In genomic region chr3:77191640-77192039, GRCh38 we compare ENCODE assay signal across 16 cellular contexts.
DNase-seq lines count a peak whose midpoint lies in the region; ATAC-seq and TF ChIP-seq lines count a peak whose summit lies in the region.
"Had no signal": no experiment of that assay in that cellular context is flagged by ENCODE, and none has a peak within 500 bp of the region (broad histone marks: within the 10 kb centered on the region; RNA-seq: fewer than 3 reads in every experiment).

No MANE protein-coding gene starts in this region.

- no peak overlapping the region for H3K23ac ChIP-seq in mesendoderm (ENCODE audit: low read length)

- no peak overlapping the region for H3K27ac Mint-ChIP-seq in CD4-positive, alpha-beta T cell
- H3K27ac Mint-ChIP-seq: HFFc6 had no signal

- H3K79me1 ChIP-seq in mesendoderm (ENCODE audit: low read length): no peaks in the 10 kb centered on the region

- no peak overlapping the region for H2BK120ac ChIP-seq in mesendoderm (ENCODE audit: low read depth, low read length)

- no peak overlapping the region for H2AK5ac ChIP-seq in mesendoderm (ENCODE audit: low read length)

- H3K56ac ChIP-seq in mesendoderm (ENCODE audit: low read length): no peak overlapping the region

- in situ Hi-C loops in SK-MEL-5 (cut with HindIII; ENCODE audit: low pct_unique_long_range_greater_than_20kb, low sequenced_read_pairs): no loop called here

- no peak overlapping the region for H3K4me2 ChIP-seq in mesendoderm (ENCODE audit: low read length)

- H3K4me1 ChIP-seq in HEK293 (ENCODE audit: control insufficient read depth, insufficient read depth, low read length): 0 out of 2 replicates have a peak, but pooled peaks cover 5% of the 10 kb centered on the region
- H3K4me1 ChIP-seq in mesendoderm (ENCODE audit: control insufficient read depth, low read depth, low read length): no peaks in the 10 kb centered on the region
- H3K4me1 ChIP-seq: SJSA1 had no signal

- no peak overlapping the region for H3K4me3 ChIP-seq in HEK293 (ENCODE audit: low read depth, low read length)
- no peak overlapping the region for H3K4me3 ChIP-seq in LNCaP clone FGC (ENCODE audit: low read depth, low read length)
- no peak overlapping the region for H3K4me3 ChIP-seq in mesendoderm (ENCODE audit: low read length)
- H3K4me3 ChIP-seq: SJSA1 had no signal

- peak; percentile 23 for DNase-seq in LNCaP clone FGC (ENCODE audit: low read depth)
- DNase-seq in SK-MEL-5 (ENCODE audit: low read depth, low spot score): peak; percentile 23
- peak; percentile 4 for DNase-seq in mesendoderm
- DNase-seq in CD4-positive, alpha-beta T cell: no peak
- no peak for DNase-seq in NCI-H524 (lab: John Stamatoyannopoulos, UW)
- no peak for DNase-seq in DMS79 treated with DMSO at 0.1 percent for 48 hours (lab: John Stamatoyannopoulos, UW)
- DNase-seq: BE2C, COR-L47, DMS79, HFFc6, NCI-H1092, NCI-H2081, SW 1271 had no signal

- ATAC-seq in CD4-positive, alpha-beta T cell (ENCODE audit: poor library complexity): no peak
- ATAC-seq: Right ventricle myocardium inferior had no signal

- no peaks in the 10 kb centered on the region for H3K79me2 ChIP-seq in mesendoderm (ENCODE audit: control insufficient read depth, insufficient read depth, low read length)

- H3K4me3 Mint-ChIP-seq in CD4-positive, alpha-beta T cell: no peak overlapping the region
- H3K4me3 Mint-ChIP-seq: HFFc6 had no signal

- POLR2A ChIA-PET in HEK293 (lab: Yijun Ruan, JAX): no interaction called here
- POLR2A ChIA-PET in CD4-positive, alpha-beta T cell (lab: Charles Lee): no interaction called here

- no peaks in the 10 kb centered on the region for H3K27me3 ChIP-seq in mesendoderm (ENCODE audit: insufficient read depth, low read length, poor library complexity)
- no peaks in the 10 kb centered on the region for H3K27me3 ChIP-seq in CD4-positive, alpha-beta T cell (ENCODE audit: control insufficient read depth, insufficient read depth, low read length)
- H3K27me3 ChIP-seq: BE2C, SJSA1 had no signal

- H3K18ac ChIP-seq in mesendoderm (ENCODE audit: low read length): no peak overlapping the region

- H3K4ac ChIP-seq in mesendoderm (ENCODE audit: low read depth, low read length): no peak overlapping the region

- no peak overlapping the region for H2BK15ac ChIP-seq in mesendoderm (replicated peaks; ENCODE audit: low read depth)

- H4K8ac ChIP-seq in mesendoderm (ENCODE audit: low read depth, low read length): no peak overlapping the region

- no peak overlapping the region for H4K5ac ChIP-seq in mesendoderm (ENCODE audit: low read length)

- no peak for TF ChIP-seq CTCF in HEK293 (tag by site-specific recombination; IDR thresholded peaks at IDR 0.05)
- TF ChIP-seq CTCF in LNCaP clone FGC (IDR thresholded peaks at IDR 0.05; ENCODE audit: control insufficient read depth, extremely low read depth, insufficient read depth): no peak
- no peak for TF ChIP-seq CTCF in CD4-positive, alpha-beta T cell (IDR thresholded peaks at IDR 0.05)

- H3K36me3 Mint-ChIP-seq in CD4-positive, alpha-beta T cell (ENCODE audit: low read depth): no peaks in the 10 kb centered on the region

- CTCF ChIA-PET in HEK293 (lab: Yijun Ruan, JAX): no interaction called here
- CTCF ChIA-PET in CD4-positive, alpha-beta T cell (lab: Charles Lee): no interaction called here

- no CpG with 5 or more reads among the region's 3 CpGs for WGBS in mesendoderm (ENCODE audit: extremely low coverage, insufficient coverage, low lambda C conversion rate)

- intact Hi-C loops in CD4-positive, alpha-beta T cell (cut with DNase I, micrococcal nuclease): no loop called here

- H3K4me1 Mint-ChIP-seq in CD4-positive, alpha-beta T cell (ENCODE audit: low read depth): no peaks in the 10 kb centered on the region

- H3K27ac ChIP-seq in HEK293 (ENCODE audit: extremely low read depth, low read depth, low read length): peak overlapping the region; percentile 86
- H3K27ac ChIP-seq in mesendoderm (ENCODE audit: low read depth, low read length): no peak overlapping the region
- no peak overlapping the region for H3K27ac ChIP-seq in CD4-positive, alpha-beta T cell (ENCODE audit: low read depth, low read length)
- H3K27ac ChIP-seq: SJSA1 had no signal

- no peaks in the 10 kb centered on the region for H3K27me3 Mint-ChIP-seq in CD4-positive, alpha-beta T cell

- H3K36me3 ChIP-seq in HEK293 (ENCODE audit: control insufficient read depth in 2 of 2, insufficient read depth in 1 of 2, low read length in 2 of 2): no peaks in the 10 kb centered on the region
- H3K36me3 ChIP-seq in mesendoderm (ENCODE audit: control insufficient read depth, insufficient read depth, low read length): no peaks in the 10 kb centered on the region
- H3K36me3 ChIP-seq: BE2C, SJSA1 had no signal

- no peaks in the 10 kb centered on the region for H3K9me3 ChIP-seq in HEK293 (ENCODE audit: control insufficient read depth, insufficient read depth, low read depth, low read length)
- H3K9me3 ChIP-seq in CD4-positive, alpha-beta T cell (ENCODE audit: control insufficient read depth, low read length): no peaks in the 10 kb centered on the region
- H3K9me3 ChIP-seq: BE2C, SJSA1 had no signal

- no peak overlapping the region for H3K9ac ChIP-seq in mesendoderm (ENCODE audit: low read length)

- peaks cover 3% of the 10 kb centered on the region for H3K9me3 Mint-ChIP-seq in CD4-positive, alpha-beta T cell

- H2BK5ac ChIP-seq in mesendoderm (ENCODE audit: low read length): no peak overlapping the region

TF ChIP-seq in HEK293, 187 proteins besides CTCF, POLR2A, EP300 and RAD21 (continues in another document):
- TF ChIP-seq ZNF114 (tag by site-specific recombination; IDR thresholded peaks at IDR 0.05) (no peak), ZNF747 (tag by site-specific recombination; IDR thresholded peaks at IDR 0.05) (no peak), ZBTB7A (tag by site-specific recombination; IDR thresholded peaks at IDR 0.05; ENCODE audit: low read depth) (no peak), GFI1B (tag by site-specific recombination; IDR thresholded peaks at IDR 0.05) (peak; percentile 90), SCRT1 (tag by site-specific recombination; IDR thresholded peaks at IDR 0.05; ENCODE audit: borderline replicate concordance) (peak; percentile 75; the same call in 1 of the 2 replicates), ZNF169 (tag by site-specific recombination; IDR thresholded peaks at IDR 0.05) (no peak), ZNF544 (tag by site-specific recombination; IDR thresholded peaks at IDR 0.05) (no peak), HOXC10 (CRISPR knock-in tag; IDR thresholded peaks at IDR 0.05) (no peak), ZNF610 (tag by site-specific recombination; IDR thresholded peaks at IDR 0.05; ENCODE audit: borderline replicate concordance) (no peak), ZFP41 (tag by site-specific recombination; IDR thresholded peaks at IDR 0.05; ENCODE audit: borderline replicate concordance) (no peak), ZNF16 (tag by site-specific recombination; IDR thresholded peaks at IDR 0.05; ENCODE audit: low read depth) (no peak), MYNN (tag by site-specific recombination; IDR thresholded peaks at IDR 0.05; ENCODE audit: borderline replicate concordance) (no peak), ZNF521 (tag by site-specific recombination; IDR thresholded peaks at IDR 0.05) (no peak), ZNF596 (tag by site-specific recombination; IDR thresholded peaks at IDR 0.05) (peak; percentile 66; the same call in 1 of the 2 replicates), ZNF830 (tag by site-specific recombination; IDR thresholded peaks at IDR 0.05; ENCODE audit: low read depth) (no peak), ZNF280C (tag by site-specific recombination; IDR thresholded peaks at IDR 0.05) (no peak), ZNF677 (tag by site-specific recombination; IDR thresholded peaks at IDR 0.05) (no peak), ZNF561 (tag by site-specific recombination; IDR thresholded peaks at IDR 0.05; ENCODE audit: borderline replicate concordance) (peak; percentile 82; the same call in 1 of the 2 replicates), ZBTB21 (tag by site-specific recombination; IDR thresholded peaks at IDR 0.05) (no peak), SP7 (tag by site-specific recombination; IDR thresholded peaks at IDR 0.05) (peak; percentile 66), ZNF274 (IDR thresholded peaks at IDR 0.05; ENCODE audit: low read length) (no peak), ZNF274 (tag by site-specific recombination; IDR thresholded peaks at IDR 0.05; ENCODE audit: borderline replicate concordance) (no peak), WT1 (tag by site-specific recombination; IDR thresholded peaks at IDR 0.05) (peak; percentile 85), ZNF76 (tag by site-specific recombination; IDR thresholded peaks at IDR 0.05; ENCODE audit: borderline replicate concordance, low read depth) (no peak), ZNF211 (tag by site-specific recombination; IDR thresholded peaks at IDR 0.05; ENCODE audit: low read depth) (no peak)

Comparison
In these comparisons a context has a peak if more than half of its experiments do, and no peak if none do; other contexts are left out.
1. DNase-seq: peak in LNCaP clone FGC (single experiment), SK-MEL-5 (single experiment) and mesendoderm (single experiment); none in CD4-positive, alpha-beta T cell (0 of 10), NCI-H524 (0 of 2) and DMS79 treated with DMSO at 0.1 percent for 48 hours (single experiment).